In the genomic region with DNA sequence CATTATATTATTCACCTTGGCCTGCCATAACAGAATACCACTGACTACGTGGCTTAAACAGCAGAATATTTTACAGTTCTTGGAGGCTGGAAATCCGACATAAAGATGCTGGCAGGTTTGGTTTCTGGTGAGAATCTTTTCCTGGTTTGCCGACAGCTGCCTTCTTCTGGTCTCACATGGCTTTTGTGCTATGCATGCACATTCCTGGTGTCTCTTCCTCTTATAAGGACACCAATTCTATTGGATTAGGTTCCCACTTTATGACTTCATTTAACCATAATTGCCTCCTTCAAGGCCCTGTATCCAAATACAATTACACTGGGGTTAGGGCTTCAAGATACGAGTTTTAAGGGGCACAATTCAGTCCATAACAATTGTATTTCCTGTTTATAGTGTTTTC, we compare ENCODE assay signal across 29 cellular contexts.
"Had no signal": no experiment of that assay in that cellular context is flagged by ENCODE, and none has a peak within 500 bp of the region (broad histone marks: within the 10 kb centered on the region; RNA-seq: fewer than 3 reads in every experiment).

No MANE protein-coding gene starts in this region.

- H3K4me3 Mint-ChIP-seq: activated CD8-positive, alpha-beta T cell treated with anti-CD3 and anti-CD28 coated beads for 36 hours; activated naive CD4-positive, alpha-beta T cell treated with anti-CD3 and anti-CD28 coated beads, Interleukin-2, amount 50 U/mL, for 24 hours; activated naive CD8-positive, alpha-beta T cell treated with anti-CD3 and anti-CD28 coated beads, Interleukin-2, amount 10 ng/mL, durations not matched to agents 7 days and 5 days; activated T-cell treated with anti-CD3 and anti-CD28 coated beads, Interleukin-2, amount 50 U/mL, for 72 hours had no signal

- DNase-seq: activated CD4-positive, alpha-beta T cell treated with anti-CD3 and anti-CD28 coated beads for 1 hour; activated CD4-positive, alpha-beta T cell treated with anti-CD3 and anti-CD28 coated beads for 48 hours; activated CD4-positive, alpha-beta T cell treated with anti-CD3 and anti-CD28 coated beads, Interleukin-2, amount 50 U/mL, for 4 hours; activated CD4-positive, CD25-positive, alpha-beta regulatory T cell; activated CD8-positive, alpha-beta T cell treated with anti-CD3 and anti-CD28 coated beads for 36 hours; activated gamma-delta T cell; activated naive CD4-positive, alpha-beta T cell treated with Interleukin-2 at 50 U/mL for 16 hours; activated naive CD8-positive, alpha-beta T cell treated with anti-CD3 and anti-CD28 coated beads, Interleukin-2, amount 10 ng/mL, durations not matched to agents 7 days and 5 days; activated T-cell treated with anti-CD3 and anti-CD28 coated beads, Interleukin-2, amount 50 U/mL, for 1 hour; activated T-cell treated with anti-CD3 and anti-CD28 coated beads, Interleukin-2, amount 50 U/mL, for 72 hours; amygdala; NCI-H1092 treated with DMSO at 0.1 percent for 48 hours; NCI-H1417; NCI-H146; NCI-H187; NCI-H2029 treated with DMSO at 0.1 percent for 48 hours; NCI-H2107; NCI-H226; NCI-H446 treated with DMSO at 0.1 percent for 48 hours; NCI-H524; NCI-H69; NK-92 treated with Interleukin-12 subunit alpha and Interleukin-12 subunit beta, amount 100 ng/mL, for 24 hours; PC-3; Right ventricle myocardium superior; SW 1271; T1000; WERI-Rb-1 had no signal

- H3K27me3 Mint-ChIP-seq: activated CD8-positive, alpha-beta T cell treated with anti-CD3 and anti-CD28 coated beads for 36 hours; activated naive CD4-positive, alpha-beta T cell treated with anti-CD3 and anti-CD28 coated beads, Interleukin-2, amount 50 U/mL, for 24 hours; activated naive CD8-positive, alpha-beta T cell treated with anti-CD3 and anti-CD28 coated beads, Interleukin-2, amount 10 ng/mL, durations not matched to agents 7 days and 5 days had no signal

- H3K9me3 Mint-ChIP-seq: activated CD8-positive, alpha-beta T cell treated with anti-CD3 and anti-CD28 coated beads for 36 hours; activated naive CD4-positive, alpha-beta T cell treated with anti-CD3 and anti-CD28 coated beads, Interleukin-2, amount 50 U/mL, for 24 hours; activated naive CD8-positive, alpha-beta T cell treated with anti-CD3 and anti-CD28 coated beads, Interleukin-2, amount 10 ng/mL, durations not matched to agents 7 days and 5 days; activated T-cell treated with anti-CD3 and anti-CD28 coated beads, Interleukin-2, amount 50 U/mL, for 72 hours; activated T-helper 2 cell treated with anti-CD3 and anti-CD28 coated beads, Interferon-gamma antibody, Interleukin-2, Interleukin-4, amounts not matched to agents 10 μg/mL and 5 μg/mL and 100 μg/mL, durations not matched to agents 14 hours and 24 hours and 36 hours had no signal

- ATAC-seq: activated CD8-positive, alpha-beta T cell treated with anti-CD3 and anti-CD28 coated beads for 36 hours; activated T-cell treated with anti-CD3 and anti-CD28 coated beads, Interleukin-2, amount 50 U/mL, for 72 hours; PC-3 had no signal

- H3K4me1 Mint-ChIP-seq: activated naive CD4-positive, alpha-beta T cell treated with anti-CD3 and anti-CD28 coated beads, Interleukin-2, amount 50 U/mL, for 24 hours had no signal

- H3K27ac Mint-ChIP-seq: activated CD8-positive, alpha-beta T cell treated with anti-CD3 and anti-CD28 coated beads for 36 hours; activated naive CD4-positive, alpha-beta T cell treated with anti-CD3 and anti-CD28 coated beads, Interleukin-2, amount 50 U/mL, for 24 hours; activated naive CD8-positive, alpha-beta T cell treated with anti-CD3 and anti-CD28 coated beads, Interleukin-2, amount 10 ng/mL, durations not matched to agents 7 days and 5 days; activated T-cell treated with anti-CD3 and anti-CD28 coated beads, Interleukin-2, amount 50 U/mL, for 72 hours; activated T-helper 2 cell treated with anti-CD3 and anti-CD28 coated beads, Interferon-gamma antibody, Interleukin-2, Interleukin-4, amounts not matched to agents 10 μg/mL and 5 μg/mL and 100 μg/mL, durations not matched to agents 14 hours and 24 hours and 36 hours had no signal
